16 cellular contexts compared by ENCODE assay signal in genomic region chr2:10760794-10761504, GRCh38. TPM values are rescaled to one million over a fixed set of nuclear protein-coding genes. Genes with fewer than 3 reads are reported as not detected.
DNase-seq lines count a peak whose midpoint lies in the region; ATAC-seq and TF ChIP-seq lines count a peak whose summit lies in the region.
"Had no signal": no experiment of that assay in that cellular context is flagged by ENCODE, and none has a peak within 500 bp of the region (broad histone marks: within the 10 kb centered on the region; RNA-seq: fewer than 3 reads in every experiment).

No MANE protein-coding gene starts in this region.

- peaks cover 10% of the 10 kb centered on the region for H3K27me3 Mint-ChIP-seq in stimulated activated naive CD8-positive, alpha-beta T cell treated with anti-CD3 and anti-CD28 coated beads, Interleukin-15, amount 100 ng/mL, for 72 hours
- peaks cover 10% of the 10 kb centered on the region for H3K27me3 Mint-ChIP-seq in neural progenitor cell (ENCODE audit: insufficient read depth, low read depth)
- peaks cover 0 to 17% of the 10 kb centered on the region in 2 donors for H3K27me3 Mint-ChIP-seq in effector memory CD8-positive, alpha-beta T cell
- no peaks in the 10 kb centered on the region for H3K27me3 Mint-ChIP-seq in Calu3 (ENCODE audit: unreplicated experiment)
- H3K27me3 Mint-ChIP-seq: CD4-positive, alpha-beta T cell had no signal

- no peaks in the 10 kb centered on the region for H3K9me3 ChIP-seq in neural progenitor cell (ENCODE audit: low read depth)

- BruUV-seq in Calu3 (replicated peaks; lab: Mats Ljungman, UMichigan), result no TSS peak

- intact Hi-C loops in Calu3 (cut with micrococcal nuclease; ENCODE audit: unreplicated experiment), result no loop called here

- no peaks in the 10 kb centered on the region for H3K79me2 ChIP-seq in neural progenitor cell (ENCODE audit: low read depth)

- peaks cover 3% of the 10 kb centered on the region for H3K4me1 ChIP-seq in neural progenitor cell

- no peak overlapping the region for H3K4me2 ChIP-seq in neural progenitor cell

- no peaks in the 10 kb centered on the region for H3K27me3 ChIP-seq in neural progenitor cell

- no peak overlapping the region for H3K27ac ChIP-seq in neural progenitor cell

- H3K36me3 Mint-ChIP-seq in neural progenitor cell, result no peaks in the 10 kb centered on the region
- H3K36me3 Mint-ChIP-seq in effector memory CD8-positive, alpha-beta T cell (ENCODE audit: insufficient read depth), result peaks cover 3% of the 10 kb centered on the region
- H3K36me3 Mint-ChIP-seq in Calu3 (ENCODE audit: insufficient read depth, unreplicated experiment), result no peaks in the 10 kb centered on the region

- H3K4me3 Mint-ChIP-seq in stimulated activated naive CD8-positive, alpha-beta T cell treated with anti-CD3 and anti-CD28 coated beads, Interleukin-15, amount 100 ng/mL, for 72 hours, result no peak overlapping the region
- H3K4me3 Mint-ChIP-seq in neural progenitor cell (peak overlapping the region; percentile 36), Calu3 (ENCODE audit: low read depth, unreplicated experiment) (no peak overlapping the region)
- H3K4me3 Mint-ChIP-seq in effector memory CD8-positive, alpha-beta T cell, result no peak overlapping the region
- H3K4me3 Mint-ChIP-seq: CD4-positive, alpha-beta T cell; H9 had no signal

- CTCF ChIA-PET in Calu3 (lab: Charles Lee), result no interaction called here

- no peaks in the 10 kb centered on the region for H3K9me3 Mint-ChIP-seq in stimulated activated naive CD8-positive, alpha-beta T cell treated with anti-CD3 and anti-CD28 coated beads, Interleukin-15, amount 100 ng/mL, for 72 hours
- H3K9me3 Mint-ChIP-seq in neural progenitor cell (no peaks in the 10 kb centered on the region), Calu3 (ENCODE audit: low read depth, unreplicated experiment) (no peaks in the 10 kb centered on the region)
- H3K9me3 Mint-ChIP-seq in effector memory CD8-positive, alpha-beta T cell, result no peaks in the 10 kb centered on the region
- H3K9me3 Mint-ChIP-seq: CD4-positive, alpha-beta T cell; H9 had no signal

- no peak overlapping the region for H3K27ac Mint-ChIP-seq in stimulated activated naive CD8-positive, alpha-beta T cell treated with anti-CD3 and anti-CD28 coated beads, Interleukin-15, amount 100 ng/mL, for 72 hours
- H3K27ac Mint-ChIP-seq in neural progenitor cell (no peak overlapping the region), Calu3 (ENCODE audit: unreplicated experiment) (no peak overlapping the region)
- H3K27ac Mint-ChIP-seq in effector memory CD8-positive, alpha-beta T cell, result no peak overlapping the region
- H3K27ac Mint-ChIP-seq: CD4-positive, alpha-beta T cell had no signal

- H3K9ac ChIP-seq in neural progenitor cell, result no peak overlapping the region

- H3K36me3 ChIP-seq in neural progenitor cell, result no peaks in the 10 kb centered on the region

- no peak overlapping the region for H2AFZ ChIP-seq in neural progenitor cell (replicated peaks)

- H3K4me3 ChIP-seq in neural progenitor cell, result no peak overlapping the region

- no peak for DNase-seq in stimulated activated naive CD8-positive, alpha-beta T cell treated with anti-CD3 and anti-CD28 coated beads, Interleukin-15, amount 100 ng/mL, for 72 hours
- DNase-seq in stimulated activated naive CD8-positive, alpha-beta T cell treated with anti-CD3 and anti-CD28 coated beads, Interleukin-15, Interleukin-2, amounts not matched to agents 100 U/mL and 50 U/mL, for 24 hours, result no peak
- DNase-seq in islet precursor cell (peak; percentile 61), neural progenitor cell (ENCODE audit: low spot score) (no peak), NCI-H446 (lab: John Stamatoyannopoulos, UW) (no peak), NCI-H1092 (lab: John Stamatoyannopoulos, UW) (no peak), Calu3 (no peak)
- DNase-seq in effector memory CD8-positive, alpha-beta T cell, result no peak
- DNase-seq: 8988T; C1 segment of cervical spinal cord; CD4-positive, alpha-beta T cell; DND-41; GDM1; GOT3; H9 had no signal

- no peaks in the 10 kb centered on the region for H3F3A ChIP-seq in neural progenitor cell (ENCODE audit: low read depth)

- TF ChIP-seq CTCF in neural progenitor cell (IDR thresholded peaks at IDR 0.05), result no peak
- TF ChIP-seq CTCF in Calu3 (IDR thresholded peaks at IDR 0.05; ENCODE audit: unreplicated experiment), result no peak

- peak; percentile 10 for ATAC-seq in stimulated activated naive CD8-positive, alpha-beta T cell treated with anti-CD3 and anti-CD28 coated beads, Interleukin-15, amount 100 ng/mL, for 72 hours
- no peak for ATAC-seq in stimulated activated naive CD8-positive, alpha-beta T cell treated with anti-CD3 and anti-CD28 coated beads, Interleukin-15, Interleukin-2, amounts not matched to agents 100 U/mL and 50 U/mL, for 24 hours
- no peak for ATAC-seq in effector memory CD8-positive, alpha-beta T cell (replicated peaks)

- no peaks in the 10 kb centered on the region for H3K4me1 Mint-ChIP-seq in stimulated activated naive CD8-positive, alpha-beta T cell treated with anti-CD3 and anti-CD28 coated beads, Interleukin-15, amount 100 ng/mL, for 72 hours
- H3K4me1 Mint-ChIP-seq in neural progenitor cell (peaks cover 21% of the 10 kb centered on the region), Calu3 (ENCODE audit: low read depth, unreplicated experiment) (peaks cover 7% of the 10 kb centered on the region)
- peaks cover 0 to 3% of the 10 kb centered on the region in 2 donors for H3K4me1 Mint-ChIP-seq in effector memory CD8-positive, alpha-beta T cell (ENCODE audit: low read depth in 2 of 2)

- H4K20me1 ChIP-seq in neural progenitor cell (ENCODE audit: low read depth), result no peaks in the 10 kb centered on the region

RNA-seq across cellular contexts. Expression of gene ATP6V1C2, which starts 39.5 kb away (rescaled TPM):
- total RNA-seq in neural progenitor cell (ENCODE audit: low replicate concordance) (0.11 and 0.19 TPM in 2 replicates), Calu3 (2022) (0.28 and 0.61 TPM in 2 replicates)
- total RNA-seq: CD4-positive, alpha-beta T cell; HT1080 had no signal

RNA-seq across cellular contexts. Expression of gene PDIA6, which starts 51.6 kb away (rescaled TPM):
- total RNA-seq in neural progenitor cell (ENCODE audit: low replicate concordance), result 299 and 381 TPM in 2 replicates
- 313 and 317 TPM in 2 replicates for total RNA-seq in Calu3 (2022)
